In the genomic region with DNA sequence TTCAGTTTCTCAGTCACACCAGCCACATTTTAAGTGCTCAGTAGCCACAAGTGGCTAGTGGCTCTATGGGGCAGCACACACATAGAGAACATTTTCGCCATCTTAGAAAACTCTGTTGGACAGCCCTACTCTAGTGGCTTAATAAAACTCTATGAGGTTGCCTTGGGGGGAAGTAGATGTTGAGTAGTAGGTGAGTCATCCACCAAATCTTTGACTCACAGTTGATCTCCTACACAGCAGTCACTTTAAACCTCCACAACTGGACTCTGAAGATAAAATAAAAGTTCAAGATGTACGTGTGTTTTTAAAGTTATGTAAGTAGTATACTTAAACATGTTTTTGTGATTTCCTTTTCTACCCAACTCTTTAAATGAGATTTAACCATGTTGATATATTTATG, we compare ENCODE assay signal across 1 cellular context.
TF ChIP-seq lines count a peak whose summit lies in the region.

No MANE protein-coding gene starts in this region.

TF ChIP-seq in K562, 482 proteins besides CTCF, POLR2A, EP300 and RAD21 (continued from another document):
- peak in 1 of 2 experiments; percentile 68; a peak in 1 of 3 replicates for TF ChIP-seq CBX3 (IDR thresholded peaks at IDR 0.05; ENCODE audit: borderline replicate concordance in 1 of 2, low read length in 2 of 2)
- TF ChIP-seq EHMT2 (IDR thresholded peaks at IDR 0.05), result peak; percentile 90
- TF ChIP-seq MTA2 (IDR thresholded peaks at IDR 0.05; ENCODE audit: low read depth), result peak; percentile 74
- TF ChIP-seq ARHGAP35 (IDR thresholded peaks at IDR 0.05; ENCODE audit: partially characterized antibody), result no peak
- TF ChIP-seq, protein P1, sequence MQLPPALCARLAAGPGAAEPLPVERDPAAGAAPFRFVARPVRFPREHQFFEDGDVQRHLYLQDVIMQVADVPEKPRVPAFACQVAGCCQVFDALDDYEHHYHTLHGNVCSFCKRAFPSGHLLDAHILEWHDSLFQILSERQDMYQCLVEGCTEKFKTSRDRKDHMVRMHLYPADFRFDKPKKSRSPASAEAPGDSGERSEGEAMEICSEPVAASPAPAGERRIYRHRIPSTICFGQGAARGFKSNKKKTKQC (CRISPR knock-in tag; IDR thresholded peaks at IDR 0.05), result no peak
- TF ChIP-seq SRSF7 (optimal IDR thresholded peaks at IDR 0.05; ENCODE audit: low read depth, low read length), result no peak
- TF ChIP-seq YY1 (IDR thresholded peaks at IDR 0.05; ENCODE audit: borderline replicate concordance in 1 of 3, control insufficient read depth in 1 of 3, extremely low read depth in 1 of 3, insufficient read depth in 3 of 3, insufficient read length in 1 of 3, insufficient replicate concordance in 2 of 3, low read depth in 1 of 3, low read length in 2 of 3), result peak in 1 of 3 experiments; percentile 50
- peak; percentile 89 for TF ChIP-seq SMARCC2 (IDR thresholded peaks at IDR 0.05; ENCODE audit: low read depth)
- TF ChIP-seq ZNF561 (CRISPR knock-in tag; conservative IDR thresholded peaks at IDR 0.05), result no peak
- TF ChIP-seq LEF1 (IDR thresholded peaks at IDR 0.05), result peak; percentile 76; the same call in 1 of the 2 replicates
- peak; percentile 94 for TF ChIP-seq SMARCE1 (IDR thresholded peaks at IDR 0.05)
- TF ChIP-seq UBTF (IDR thresholded peaks at IDR 0.05; ENCODE audit: borderline replicate concordance in 1 of 2, low read depth in 2 of 2, low read length in 2 of 2), result no peak
